1 cellular context compared by ENCODE assay signal in the genomic region with DNA sequence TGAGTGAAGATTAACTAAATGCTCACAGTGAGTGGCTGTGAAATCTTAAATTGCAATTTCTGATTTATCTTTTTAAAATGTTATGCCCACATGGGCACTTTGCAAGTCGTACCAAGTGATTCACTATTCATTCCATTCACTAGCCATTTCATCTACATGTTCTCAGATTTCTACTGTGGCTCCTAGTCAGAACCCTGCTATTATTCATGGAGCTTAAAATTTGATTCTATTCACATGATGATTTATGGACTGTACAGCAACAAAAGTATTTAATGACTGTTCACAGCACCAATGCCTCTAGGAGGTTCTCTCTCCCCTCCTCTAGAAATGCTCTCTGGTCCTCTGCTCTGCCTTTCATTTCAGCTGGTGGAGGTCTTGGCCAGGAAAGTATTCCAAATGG.
TF ChIP-seq lines count a peak whose summit lies in the region.

No MANE protein-coding gene starts in this region.

TF ChIP-seq in WTC11, 78 proteins besides CTCF, POLR2A, EP300 and RAD21 (continued from another document):
- TF ChIP-seq, protein P1, sequence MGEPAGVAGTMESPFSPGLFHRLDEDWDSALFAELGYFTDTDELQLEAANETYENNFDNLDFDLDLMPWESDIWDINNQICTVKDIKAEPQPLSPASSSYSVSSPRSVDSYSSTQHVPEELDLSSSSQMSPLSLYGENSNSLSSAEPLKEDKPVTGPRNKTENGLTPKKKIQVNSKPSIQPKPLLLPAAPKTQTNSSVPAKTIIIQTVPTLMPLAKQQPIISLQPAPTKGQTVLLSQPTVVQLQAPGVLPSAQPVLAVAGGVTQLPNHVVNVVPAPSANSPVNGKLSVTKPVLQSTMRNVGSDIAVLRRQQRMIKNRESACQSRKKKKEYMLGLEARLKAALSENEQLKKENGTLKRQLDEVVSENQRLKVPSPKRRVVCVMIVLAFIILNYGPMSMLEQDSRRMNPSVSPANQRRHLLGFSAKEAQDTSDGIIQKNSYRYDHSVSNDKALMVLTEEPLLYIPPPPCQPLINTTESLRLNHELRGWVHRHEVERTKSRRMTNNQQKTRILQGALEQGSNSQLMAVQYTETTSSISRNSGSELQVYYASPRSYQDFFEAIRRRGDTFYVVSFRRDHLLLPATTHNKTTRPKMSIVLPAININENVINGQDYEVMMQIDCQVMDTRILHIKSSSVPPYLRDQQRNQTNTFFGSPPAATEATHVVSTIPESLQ (CRISPR knock-in tag; IDR thresholded peaks at IDR 0.05) = no peak
- no peak for TF ChIP-seq ZNF423 (CRISPR knock-in tag; IDR thresholded peaks at IDR 0.05)
- no peak for TF ChIP-seq TP53 (CRISPR knock-in tag; IDR thresholded peaks at IDR 0.05)
- TF ChIP-seq PRRX2 (CRISPR knock-in tag; IDR thresholded peaks at IDR 0.05) = no peak
- TF ChIP-seq ZNF219 (CRISPR knock-in tag; IDR thresholded peaks at IDR 0.05; ENCODE audit: borderline replicate concordance) = no peak
- no peak for TF ChIP-seq NR3C1 (CRISPR knock-in tag; conservative IDR thresholded peaks at IDR 0.05; ENCODE audit: low read depth)
- TF ChIP-seq, protein P2, sequence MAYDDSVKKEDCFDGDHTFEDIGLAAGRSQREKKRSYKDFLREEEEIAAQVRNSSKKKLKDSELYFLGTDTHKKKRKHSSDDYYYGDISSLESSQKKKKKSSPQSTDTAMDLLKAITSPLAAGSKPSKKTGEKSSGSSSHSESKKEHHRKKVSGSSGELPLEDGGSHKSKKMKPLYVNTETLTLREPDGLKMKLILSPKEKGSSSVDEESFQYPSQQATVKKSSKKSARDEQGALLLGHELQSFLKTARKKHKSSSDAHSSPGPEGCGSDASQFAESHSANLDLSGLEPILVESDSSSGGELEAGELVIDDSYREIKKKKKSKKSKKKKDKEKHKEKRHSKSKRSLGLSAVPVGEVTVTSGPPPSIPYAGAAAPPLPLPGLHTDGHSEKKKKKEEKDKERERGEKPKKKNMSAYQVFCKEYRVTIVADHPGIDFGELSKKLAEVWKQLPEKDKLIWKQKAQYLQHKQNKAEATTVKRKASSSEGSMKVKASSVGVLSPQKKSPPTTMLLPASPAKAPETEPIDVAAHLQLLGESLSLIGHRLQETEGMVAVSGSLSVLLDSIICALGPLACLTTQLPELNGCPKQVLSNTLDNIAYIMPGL (CRISPR knock-in tag; IDR thresholded peaks at IDR 0.05) = no peak
- TF ChIP-seq, protein P3, sequence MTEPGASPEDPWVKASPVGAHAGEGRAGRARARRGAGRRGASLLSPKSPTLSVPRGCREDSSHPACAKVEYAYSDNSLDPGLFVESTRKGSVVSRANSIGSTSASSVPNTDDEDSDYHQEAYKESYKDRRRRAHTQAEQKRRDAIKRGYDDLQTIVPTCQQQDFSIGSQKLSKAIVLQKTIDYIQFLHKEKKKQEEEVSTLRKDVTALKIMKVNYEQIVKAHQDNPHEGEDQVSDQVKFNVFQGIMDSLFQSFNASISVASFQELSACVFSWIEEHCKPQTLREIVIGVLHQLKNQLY (CRISPR knock-in tag; IDR thresholded peaks at IDR 0.05) = no peak
TF ChIP-seq in WTC11: peak in this region for 0.
